In genomic region chr9:127883959-127884358, GRCh38 we compare ENCODE assay signal across 13 cellular contexts. TPM values are rescaled to one million over a fixed set of nuclear protein-coding genes. Genes with fewer than 3 reads are reported as not detected.
A peak's percentile ranks its signal among the peaks of the same experiment; 100 is the strongest.
DNase-seq lines count a peak whose midpoint lies in the region; TF ChIP-seq lines count a peak whose summit lies in the region.
"Had no signal": no experiment of that assay in that cellular context is flagged by ENCODE, and none has a peak within 500 bp of the region (broad histone marks: within the 10 kb centered on the region; RNA-seq: fewer than 3 reads in every experiment).

No MANE protein-coding gene starts in this region.

- H3K9me3 Mint-ChIP-seq in activated naive CD4-positive, alpha-beta T cell treated with anti-CD3 and anti-CD28 coated beads, Interleukin-2, amount 10 ng/mL, durations not matched to agents 7 days and 5 days = no peaks in the 10 kb centered on the region
- no peaks in the 10 kb centered on the region for H3K9me3 Mint-ChIP-seq in endothelial cell (ENCODE audit: unreplicated experiment)
- H3K9me3 Mint-ChIP-seq: naive B cell, type B pancreatic cell had no signal

- no peak for TF ChIP-seq CTCF in endothelial cell (IDR thresholded peaks at IDR 0.05; ENCODE audit: unreplicated experiment)

- CTCF ChIA-PET in activated naive CD4-positive, alpha-beta T cell treated with anti-CD3 and anti-CD28 coated beads, Interleukin-2, amount 10 ng/mL, durations not matched to agents 7 days and 5 days (lab: Charles Lee) = interaction anchor here (0.9 kb wide), 1 partner anchor 14 kb away, joined by 3 read pairs; no protein-coding TSS in a partner anchor

- peak overlapping the region; percentile 71 for H3K27ac Mint-ChIP-seq in activated naive CD4-positive, alpha-beta T cell treated with anti-CD3 and anti-CD28 coated beads, Interleukin-2, amount 10 ng/mL, durations not matched to agents 7 days and 5 days
- H3K27ac Mint-ChIP-seq in endothelial cell (ENCODE audit: unreplicated experiment) = peak overlapping the region; percentile 75
- H3K27ac Mint-ChIP-seq: type B pancreatic cell had no signal

- H3K4me3 Mint-ChIP-seq in activated naive CD4-positive, alpha-beta T cell treated with anti-CD3 and anti-CD28 coated beads, Interleukin-2, amount 10 ng/mL, durations not matched to agents 7 days and 5 days = no peak overlapping the region
- H3K4me3 Mint-ChIP-seq in endothelial cell (ENCODE audit: unreplicated experiment) = peak overlapping the region; percentile 51
- H3K4me3 Mint-ChIP-seq: activated CD8-positive, alpha-beta T cell treated with anti-CD3 and anti-CD28 coated beads, Interleukin-2, amount 10 ng/mL, durations not matched to agents 7 days and 5 days; type B pancreatic cell had no signal

- peaks cover 3 to 31% (median 26%) of the 10 kb centered on the region in 5 donors for H3K4me1 ChIP-seq in subcutaneous abdominal adipose tissue (ENCODE audit: control insufficient read depth in 5 of 5, insufficient read depth in 5 of 5, low read length in 5 of 5)

- no peaks in the 10 kb centered on the region for H3K9me3 ChIP-seq in subcutaneous abdominal adipose tissue (ENCODE audit: control insufficient read depth in 5 of 5, low read length in 5 of 5)

- H3K27ac ChIP-seq in subcutaneous abdominal adipose tissue (ENCODE audit: low read depth, low read length) = peak overlapping the region; percentile 29

- H3K36me3 ChIP-seq in subcutaneous abdominal adipose tissue (ENCODE audit: control insufficient read depth in 5 of 5, insufficient read depth in 5 of 5, low read length in 5 of 5) = peaks cover 0 to 40% (median 35%) of the 10 kb centered on the region in 5 donors

- no peak overlapping the region for H3K4me3 ChIP-seq in subcutaneous abdominal adipose tissue (ENCODE audit: low read depth in 1 of 5, low read length in 5 of 5)

- peaks cover 13% of the 10 kb centered on the region for H3K4me1 Mint-ChIP-seq in activated naive CD4-positive, alpha-beta T cell treated with anti-CD3 and anti-CD28 coated beads, Interleukin-2, amount 10 ng/mL, durations not matched to agents 7 days and 5 days
- peaks cover 36% of the 10 kb centered on the region for H3K4me1 Mint-ChIP-seq in endothelial cell (ENCODE audit: unreplicated experiment)

- H3K36me3 Mint-ChIP-seq in activated naive CD4-positive, alpha-beta T cell treated with anti-CD3 and anti-CD28 coated beads, Interleukin-2, amount 10 ng/mL, durations not matched to agents 7 days and 5 days = peaks cover 38% of the 10 kb centered on the region
- H3K36me3 Mint-ChIP-seq in endothelial cell (ENCODE audit: low read depth, unreplicated experiment) = peaks cover 17% of the 10 kb centered on the region

- no peak overlapping the region for H3K9ac ChIP-seq in subcutaneous abdominal adipose tissue (ENCODE audit: low read length in 5 of 5)

- no peaks in the 10 kb centered on the region for H3K27me3 ChIP-seq in subcutaneous abdominal adipose tissue (ENCODE audit: control insufficient read depth in 5 of 5, insufficient read depth in 4 of 5, low read length in 5 of 5)

- no peaks in the 10 kb centered on the region for H3K27me3 Mint-ChIP-seq in activated naive CD4-positive, alpha-beta T cell treated with anti-CD3 and anti-CD28 coated beads, Interleukin-2, amount 10 ng/mL, durations not matched to agents 7 days and 5 days
- H3K27me3 Mint-ChIP-seq in endothelial cell (ENCODE audit: unreplicated experiment) = peaks cover 9% of the 10 kb centered on the region
- H3K27me3 Mint-ChIP-seq: naive B cell, type B pancreatic cell had no signal

- no peak for DNase-seq in activated naive CD4-positive, alpha-beta T cell treated with anti-CD3 and anti-CD28 coated beads, Interleukin-2, amount 10 ng/mL, durations not matched to agents 7 days and 5 days
- no peak for DNase-seq in activated naive CD4-positive, alpha-beta T cell treated with Interleukin-2 at 50 U/mL for 16 hours
- DNase-seq in NCI-H446 treated with DMSO at 0.1 percent for 48 hours (lab: John Stamatoyannopoulos, UW) (peak; percentile 62), endothelial cell (ENCODE audit: low spot score) (no peak), foreskin melanocyte (no peak), NCI-H2196 (lab: John Stamatoyannopoulos, UW; ENCODE audit: unreplicated experiment) (no peak), germinal center (ENCODE audit: low spot score) (no peak)
- DNase-seq: activated CD8-positive, alpha-beta T cell treated with anti-CD3 and anti-CD28 coated beads, Interleukin-2, amount 10 ng/mL, durations not matched to agents 7 days and 5 days; activated gamma-delta T cell; naive B cell; SIG-M5 had no signal

RNA-seq across cellular contexts. Expression of gene AK1, which starts 6.5 kb away (rescaled TPM):
- total RNA-seq in endothelial cell (ENCODE audit: unreplicated experiment) = 63.3 TPM

RNA-seq across cellular contexts. Expression of gene ST6GALNAC6, which starts 15.4 kb away (rescaled TPM):
- 80.0 TPM for total RNA-seq in endothelial cell (ENCODE audit: unreplicated experiment)

RNA-seq across cellular contexts. Expression of gene ENG, which starts 29.5 kb away (rescaled TPM):
- total RNA-seq in endothelial cell (ENCODE audit: unreplicated experiment) = 113 TPM

RNA-seq across cellular contexts. Expression of gene ST6GALNAC4, which starts 32.9 kb away (rescaled TPM):
- 25.0 TPM for total RNA-seq in endothelial cell (ENCODE audit: unreplicated experiment)

RNA-seq across cellular contexts. Expression of gene PIP5KL1, which starts 46.6 kb away (rescaled TPM):
- total RNA-seq in endothelial cell (ENCODE audit: unreplicated experiment) = 2.4 TPM
